In the genomic region with DNA sequence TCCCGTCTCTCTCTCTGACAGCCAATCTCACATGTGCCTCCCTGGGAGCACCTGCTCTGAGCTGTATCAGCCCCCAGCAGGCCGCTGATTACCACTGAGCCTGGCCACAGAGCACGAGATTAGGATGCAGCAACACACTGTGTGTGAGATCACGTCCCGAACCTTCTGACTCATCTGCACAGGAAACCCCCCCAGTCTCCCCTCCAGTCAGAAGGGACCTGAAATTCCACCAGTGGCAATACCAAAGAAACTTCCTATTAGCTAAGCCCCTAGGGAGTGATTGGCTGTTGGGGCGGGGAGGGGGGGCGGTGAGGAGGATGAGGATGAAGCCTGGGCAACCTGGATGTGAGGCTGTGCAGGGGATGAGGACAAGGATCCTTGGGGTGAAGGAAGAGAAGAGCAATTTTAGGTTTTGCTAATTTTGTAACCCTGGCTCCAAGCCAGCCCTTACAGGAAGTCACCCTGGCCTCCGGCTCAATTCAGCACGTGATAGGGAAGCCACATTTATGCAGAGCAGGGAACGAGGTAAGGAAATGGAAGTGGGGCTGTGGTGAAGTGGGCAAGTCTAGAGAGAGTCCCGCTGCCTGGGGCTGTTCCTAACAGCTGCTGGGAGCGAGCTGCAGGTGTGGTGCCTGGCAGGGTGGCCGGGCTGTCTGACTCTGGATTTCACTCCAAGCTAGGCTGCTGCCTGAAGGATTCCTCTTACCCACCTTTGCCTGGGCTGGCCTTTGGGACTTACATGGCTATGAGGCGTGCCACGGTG, we compare ENCODE assay signal across 1 cellular context.
TF ChIP-seq lines count a peak whose summit lies in the region.

No MANE protein-coding gene starts in this region.

TF ChIP-seq in K562, 482 proteins besides CTCF, POLR2A, EP300 and RAD21 (continued from another document and continues in another):
- TF ChIP-seq, protein P1, sequence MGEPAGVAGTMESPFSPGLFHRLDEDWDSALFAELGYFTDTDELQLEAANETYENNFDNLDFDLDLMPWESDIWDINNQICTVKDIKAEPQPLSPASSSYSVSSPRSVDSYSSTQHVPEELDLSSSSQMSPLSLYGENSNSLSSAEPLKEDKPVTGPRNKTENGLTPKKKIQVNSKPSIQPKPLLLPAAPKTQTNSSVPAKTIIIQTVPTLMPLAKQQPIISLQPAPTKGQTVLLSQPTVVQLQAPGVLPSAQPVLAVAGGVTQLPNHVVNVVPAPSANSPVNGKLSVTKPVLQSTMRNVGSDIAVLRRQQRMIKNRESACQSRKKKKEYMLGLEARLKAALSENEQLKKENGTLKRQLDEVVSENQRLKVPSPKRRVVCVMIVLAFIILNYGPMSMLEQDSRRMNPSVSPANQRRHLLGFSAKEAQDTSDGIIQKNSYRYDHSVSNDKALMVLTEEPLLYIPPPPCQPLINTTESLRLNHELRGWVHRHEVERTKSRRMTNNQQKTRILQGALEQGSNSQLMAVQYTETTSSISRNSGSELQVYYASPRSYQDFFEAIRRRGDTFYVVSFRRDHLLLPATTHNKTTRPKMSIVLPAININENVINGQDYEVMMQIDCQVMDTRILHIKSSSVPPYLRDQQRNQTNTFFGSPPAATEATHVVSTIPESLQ (CRISPR knock-in tag; IDR thresholded peaks at IDR 0.05) = no peak; the same call in 1 of the 2 replicates
- no peak for TF ChIP-seq RFX7 (CRISPR knock-in tag; IDR thresholded peaks at IDR 0.05)
- TF ChIP-seq PHTF2 (CRISPR knock-in tag; IDR thresholded peaks at IDR 0.05) = no peak
- no peak for TF ChIP-seq TFAM (CRISPR knock-in tag; conservative IDR thresholded peaks at IDR 0.05)
- no peak; the same call in 1 of the 2 replicates for TF ChIP-seq NR2C2 (CRISPR knock-in tag; IDR thresholded peaks at IDR 0.05)
- TF ChIP-seq NR2C2 (tag; IDR thresholded peaks at IDR 0.05) = peak; percentile 56; the same call in 1 of the 2 replicates
- TF ChIP-seq, protein P2, sequence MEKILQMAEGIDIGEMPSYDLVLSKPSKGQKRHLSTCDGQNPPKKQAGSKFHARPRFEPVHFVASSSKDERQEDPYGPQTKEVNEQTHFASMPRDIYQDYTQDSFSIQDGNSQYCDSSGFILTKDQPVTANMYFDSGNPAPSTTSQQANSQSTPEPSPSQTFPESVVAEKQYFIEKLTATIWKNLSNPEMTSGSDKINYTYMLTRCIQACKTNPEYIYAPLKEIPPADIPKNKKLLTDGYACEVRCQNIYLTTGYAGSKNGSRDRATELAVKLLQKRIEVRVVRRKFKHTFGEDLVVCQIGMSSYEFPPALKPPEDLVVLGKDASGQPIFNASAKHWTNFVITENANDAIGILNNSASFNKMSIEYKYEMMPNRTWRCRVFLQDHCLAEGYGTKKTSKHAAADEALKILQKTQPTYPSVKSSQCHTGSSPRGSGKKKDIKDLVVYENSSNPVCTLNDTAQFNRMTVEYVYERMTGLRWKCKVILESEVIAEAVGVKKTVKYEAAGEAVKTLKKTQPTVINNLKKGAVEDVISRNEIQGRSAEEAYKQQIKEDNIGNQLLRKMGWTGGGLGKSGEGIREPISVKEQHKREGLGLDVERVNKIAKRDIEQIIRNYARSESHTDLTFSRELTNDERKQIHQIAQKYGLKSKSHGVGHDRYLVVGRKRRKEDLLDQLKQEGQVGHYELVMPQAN (IDR thresholded peaks at IDR 0.05; ENCODE audit: borderline replicate concordance) = peak; percentile 90; the same call in 1 of the 2 replicates
- TF ChIP-seq ZNF830 (CRISPR knock-in tag; IDR thresholded peaks at IDR 0.05) = no peak
- TF ChIP-seq POLR2B (IDR thresholded peaks at IDR 0.05; ENCODE audit: low read depth, partially characterized antibody) = peak; percentile 45
- TF ChIP-seq, protein P3, sequence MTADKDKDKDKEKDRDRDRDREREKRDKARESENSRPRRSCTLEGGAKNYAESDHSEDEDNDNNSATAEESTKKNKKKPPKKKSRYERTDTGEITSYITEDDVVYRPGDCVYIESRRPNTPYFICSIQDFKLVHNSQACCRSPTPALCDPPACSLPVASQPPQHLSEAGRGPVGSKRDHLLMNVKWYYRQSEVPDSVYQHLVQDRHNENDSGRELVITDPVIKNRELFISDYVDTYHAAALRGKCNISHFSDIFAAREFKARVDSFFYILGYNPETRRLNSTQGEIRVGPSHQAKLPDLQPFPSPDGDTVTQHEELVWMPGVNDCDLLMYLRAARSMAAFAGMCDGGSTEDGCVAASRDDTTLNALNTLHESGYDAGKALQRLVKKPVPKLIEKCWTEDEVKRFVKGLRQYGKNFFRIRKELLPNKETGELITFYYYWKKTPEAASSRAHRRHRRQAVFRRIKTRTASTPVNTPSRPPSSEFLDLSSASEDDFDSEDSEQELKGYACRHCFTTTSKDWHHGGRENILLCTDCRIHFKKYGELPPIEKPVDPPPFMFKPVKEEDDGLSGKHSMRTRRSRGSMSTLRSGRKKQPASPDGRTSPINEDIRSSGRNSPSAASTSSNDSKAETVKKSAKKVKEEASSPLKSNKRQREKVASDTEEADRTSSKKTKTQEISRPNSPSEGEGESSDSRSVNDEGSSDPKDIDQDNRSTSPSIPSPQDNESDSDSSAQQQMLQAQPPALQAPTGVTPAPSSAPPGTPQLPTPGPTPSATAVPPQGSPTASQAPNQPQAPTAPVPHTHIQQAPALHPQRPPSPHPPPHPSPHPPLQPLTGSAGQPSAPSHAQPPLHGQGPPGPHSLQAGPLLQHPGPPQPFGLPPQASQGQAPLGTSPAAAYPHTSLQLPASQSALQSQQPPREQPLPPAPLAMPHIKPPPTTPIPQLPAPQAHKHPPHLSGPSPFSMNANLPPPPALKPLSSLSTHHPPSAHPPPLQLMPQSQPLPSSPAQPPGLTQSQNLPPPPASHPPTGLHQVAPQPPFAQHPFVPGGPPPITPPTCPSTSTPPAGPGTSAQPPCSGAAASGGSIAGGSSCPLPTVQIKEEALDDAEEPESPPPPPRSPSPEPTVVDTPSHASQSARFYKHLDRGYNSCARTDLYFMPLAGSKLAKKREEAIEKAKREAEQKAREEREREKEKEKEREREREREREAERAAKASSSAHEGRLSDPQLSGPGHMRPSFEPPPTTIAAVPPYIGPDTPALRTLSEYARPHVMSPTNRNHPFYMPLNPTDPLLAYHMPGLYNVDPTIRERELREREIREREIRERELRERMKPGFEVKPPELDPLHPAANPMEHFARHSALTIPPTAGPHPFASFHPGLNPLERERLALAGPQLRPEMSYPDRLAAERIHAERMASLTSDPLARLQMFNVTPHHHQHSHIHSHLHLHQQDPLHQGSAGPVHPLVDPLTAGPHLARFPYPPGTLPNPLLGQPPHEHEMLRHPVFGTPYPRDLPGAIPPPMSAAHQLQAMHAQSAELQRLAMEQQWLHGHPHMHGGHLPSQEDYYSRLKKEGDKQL (CRISPR knock-in tag; IDR thresholded peaks at IDR 0.05; ENCODE audit: borderline replicate concordance) = no peak
- TF ChIP-seq KAT7 (CRISPR knock-in tag; IDR thresholded peaks at IDR 0.05; ENCODE audit: borderline replicate concordance) = no peak
- TF ChIP-seq, protein P4, sequence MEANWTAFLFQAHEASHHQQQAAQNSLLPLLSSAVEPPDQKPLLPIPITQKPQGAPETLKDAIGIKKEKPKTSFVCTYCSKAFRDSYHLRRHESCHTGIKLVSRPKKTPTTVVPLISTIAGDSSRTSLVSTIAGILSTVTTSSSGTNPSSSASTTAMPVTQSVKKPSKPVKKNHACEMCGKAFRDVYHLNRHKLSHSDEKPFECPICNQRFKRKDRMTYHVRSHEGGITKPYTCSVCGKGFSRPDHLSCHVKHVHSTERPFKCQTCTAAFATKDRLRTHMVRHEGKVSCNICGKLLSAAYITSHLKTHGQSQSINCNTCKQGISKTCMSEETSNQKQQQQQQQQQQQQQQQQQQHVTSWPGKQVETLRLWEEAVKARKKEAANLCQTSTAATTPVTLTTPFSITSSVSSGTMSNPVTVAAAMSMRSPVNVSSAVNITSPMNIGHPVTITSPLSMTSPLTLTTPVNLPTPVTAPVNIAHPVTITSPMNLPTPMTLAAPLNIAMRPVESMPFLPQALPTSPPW (CRISPR knock-in tag; IDR thresholded peaks at IDR 0.05) = peak; percentile 96
- peak; percentile 96 for TF ChIP-seq CTBP1 (IDR thresholded peaks at IDR 0.05; ENCODE audit: borderline replicate concordance)
- no peak for TF ChIP-seq KAT8 (IDR thresholded peaks at IDR 0.05; ENCODE audit: low read depth)
- TF ChIP-seq NCOA2 (IDR thresholded peaks at IDR 0.05; ENCODE audit: partially characterized antibody in 2 of 2) = no peak
- TF ChIP-seq ZBTB7A (IDR thresholded peaks at IDR 0.05; ENCODE audit: borderline replicate concordance, control insufficient read depth, low read depth, low read length) = peak; percentile 97
- TF ChIP-seq, protein P5, sequence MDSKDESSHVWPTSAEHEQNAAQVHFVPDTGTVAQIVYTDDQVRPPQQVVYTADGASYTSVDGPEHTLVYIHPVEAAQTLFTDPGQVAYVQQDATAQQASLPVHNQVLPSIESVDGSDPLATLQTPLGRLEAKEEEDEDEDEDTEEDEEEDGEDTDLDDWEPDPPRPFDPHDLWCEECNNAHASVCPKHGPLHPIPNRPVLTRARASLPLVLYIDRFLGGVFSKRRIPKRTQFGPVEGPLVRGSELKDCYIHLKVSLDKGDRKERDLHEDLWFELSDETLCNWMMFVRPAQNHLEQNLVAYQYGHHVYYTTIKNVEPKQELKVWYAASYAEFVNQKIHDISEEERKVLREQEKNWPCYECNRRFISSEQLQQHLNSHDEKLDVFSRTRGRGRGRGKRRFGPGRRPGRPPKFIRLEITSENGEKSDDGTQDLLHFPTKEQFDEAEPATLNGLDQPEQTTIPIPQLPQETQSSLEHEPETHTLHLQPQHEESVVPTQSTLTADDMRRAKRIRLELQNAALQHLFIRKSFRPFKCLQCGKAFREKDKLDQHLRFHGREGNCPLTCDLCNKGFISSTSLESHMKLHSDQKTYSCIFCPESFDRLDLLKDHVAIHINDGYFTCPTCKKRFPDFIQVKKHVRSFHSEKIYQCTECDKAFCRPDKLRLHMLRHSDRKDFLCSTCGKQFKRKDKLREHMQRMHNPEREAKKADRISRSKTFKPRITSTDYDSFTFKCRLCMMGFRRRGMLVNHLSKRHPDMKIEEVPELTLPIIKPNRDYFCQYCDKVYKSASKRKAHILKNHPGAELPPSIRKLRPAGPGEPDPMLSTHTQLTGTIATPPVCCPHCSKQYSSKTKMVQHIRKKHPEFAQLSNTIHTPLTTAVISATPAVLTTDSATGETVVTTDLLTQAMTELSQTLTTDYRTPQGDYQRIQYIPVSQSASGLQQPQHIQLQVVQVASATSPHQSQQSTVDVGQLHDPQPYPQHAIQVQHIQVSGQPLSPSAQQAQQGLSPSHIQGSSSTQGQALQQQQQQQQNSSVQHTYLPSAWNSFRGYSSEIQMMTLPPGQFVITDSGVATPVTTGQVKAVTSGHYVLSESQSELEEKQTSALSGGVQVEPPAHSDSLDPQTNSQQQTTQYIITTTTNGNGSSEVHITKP (IDR thresholded peaks at IDR 0.05; ENCODE audit: partially characterized antibody) = peak; percentile 27
- TF ChIP-seq SMARCE1 (IDR thresholded peaks at IDR 0.05) = peak; percentile 96
- no peak for TF ChIP-seq ZSCAN29 (IDR thresholded peaks at IDR 0.05)
- TF ChIP-seq TEAD1 (CRISPR knock-in tag; IDR thresholded peaks at IDR 0.05) = peak; percentile 88 to 90
- peak; percentile 98 for TF ChIP-seq TEAD4 (IDR thresholded peaks at IDR 0.05; ENCODE audit: low read length)
- TF ChIP-seq TEAD4 (CRISPR knock-in tag; IDR thresholded peaks at IDR 0.05; ENCODE audit: borderline replicate concordance) = no peak
- TF ChIP-seq KDM4B (IDR thresholded peaks at IDR 0.05; ENCODE audit: borderline replicate concordance in 2 of 2, low read depth in 1 of 2) = no peak
- TF ChIP-seq ZNF79 (CRISPR knock-in tag; IDR thresholded peaks at IDR 0.05; ENCODE audit: low read depth) = no peak
- TF ChIP-seq, protein P6, sequence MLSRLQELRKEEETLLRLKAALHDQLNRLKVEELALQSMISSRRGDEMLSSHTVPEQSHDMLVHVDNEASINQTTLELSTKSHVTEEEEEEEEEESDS (CRISPR knock-in tag; IDR thresholded peaks at IDR 0.05) = no peak
- TF ChIP-seq SPI1 (IDR thresholded peaks at IDR 0.05; ENCODE audit: borderline replicate concordance, low read depth, low read length) = peak; percentile 45; the same call in 1 of the 2 replicates
- no peak for TF ChIP-seq CREBBP (IDR thresholded peaks at IDR 0.05; ENCODE audit: low read depth, low read length)
- TF ChIP-seq HNRNPH1 (optimal IDR thresholded peaks at IDR 0.05; ENCODE audit: low read depth, low read length) = no peak
- peak; percentile 93 for TF ChIP-seq MXI1 (IDR thresholded peaks at IDR 0.05; ENCODE audit: low read depth, low read length)
- no peak for TF ChIP-seq SMAD2 (IDR thresholded peaks at IDR 0.05; ENCODE audit: low read depth, low read length)
- TF ChIP-seq POLR2AphosphoS2 (IDR thresholded peaks at IDR 0.05; ENCODE audit: low read length) = no peak
- TF ChIP-seq SMAD1 (IDR thresholded peaks at IDR 0.05; ENCODE audit: low read depth, low read length, partially characterized antibody) = peak; percentile 70
- TF ChIP-seq, protein P7, sequence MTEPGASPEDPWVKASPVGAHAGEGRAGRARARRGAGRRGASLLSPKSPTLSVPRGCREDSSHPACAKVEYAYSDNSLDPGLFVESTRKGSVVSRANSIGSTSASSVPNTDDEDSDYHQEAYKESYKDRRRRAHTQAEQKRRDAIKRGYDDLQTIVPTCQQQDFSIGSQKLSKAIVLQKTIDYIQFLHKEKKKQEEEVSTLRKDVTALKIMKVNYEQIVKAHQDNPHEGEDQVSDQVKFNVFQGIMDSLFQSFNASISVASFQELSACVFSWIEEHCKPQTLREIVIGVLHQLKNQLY (CRISPR knock-in tag; conservative IDR thresholded peaks at IDR 0.05) = no peak
- TF ChIP-seq ATF7 (IDR thresholded peaks at IDR 0.05) = peak; percentile 95
- TF ChIP-seq, protein P8, sequence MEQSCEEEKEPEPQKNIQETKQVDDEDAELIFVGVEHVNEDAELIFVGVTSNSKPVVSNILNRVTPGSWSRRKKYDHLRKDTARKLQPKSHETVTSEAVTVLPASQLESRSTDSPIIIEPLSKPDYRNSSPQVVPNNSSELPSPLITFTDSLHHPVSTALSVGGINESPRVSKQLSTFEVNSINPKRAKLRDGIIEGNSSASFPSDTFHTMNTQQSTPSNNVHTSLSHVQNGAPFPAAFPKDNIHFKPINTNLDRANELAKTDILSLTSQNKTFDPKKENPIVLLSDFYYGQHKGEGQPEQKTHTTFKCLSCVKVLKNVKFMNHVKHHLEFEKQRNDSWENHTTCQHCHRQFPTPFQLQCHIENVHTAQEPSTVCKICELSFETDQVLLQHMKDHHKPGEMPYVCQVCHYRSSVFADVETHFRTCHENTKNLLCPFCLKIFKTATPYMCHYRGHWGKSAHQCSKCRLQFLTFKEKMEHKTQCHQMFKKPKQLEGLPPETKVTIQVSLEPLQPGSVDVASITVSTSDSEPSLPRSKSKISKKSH (CRISPR knock-in tag; IDR thresholded peaks at IDR 0.05) = no peak
- TF ChIP-seq CREB1 (IDR thresholded peaks at IDR 0.05) = peak; percentile 89
- peak; percentile 77 for TF ChIP-seq CREB1 (CRISPR knock-in tag; IDR thresholded peaks at IDR 0.05)
- peak; percentile 87 for TF ChIP-seq L3MBTL2 (IDR thresholded peaks at IDR 0.05)
- TF ChIP-seq COPS2 (conservative IDR thresholded peaks at IDR 0.05) = no peak
- TF ChIP-seq U2AF2 (optimal IDR thresholded peaks at IDR 0.05; ENCODE audit: low read depth, low read length) = no peak
